Comparison of ENCODE assay signal across 9 cellular contexts in the genomic region with DNA sequence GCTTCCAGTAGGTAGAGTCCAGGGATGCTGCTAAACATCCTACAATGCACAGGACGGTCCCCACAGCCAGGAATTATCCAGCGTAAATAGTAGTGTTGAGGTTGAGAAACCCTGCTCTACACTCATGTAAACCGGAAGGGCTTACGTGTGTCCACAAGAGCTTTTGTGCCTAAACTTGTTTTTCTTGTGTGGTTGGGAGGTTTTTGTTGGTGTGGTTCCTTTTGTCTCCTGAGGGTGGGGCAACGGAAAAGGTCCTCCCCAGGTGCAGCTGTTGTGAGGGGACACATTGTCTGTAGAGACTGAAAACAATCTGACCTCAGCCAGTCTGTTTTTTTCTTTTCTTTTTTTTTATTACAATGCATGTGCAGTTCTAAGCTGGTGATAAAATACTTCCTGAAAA.
DNase-seq lines count a peak whose midpoint lies in the region; ATAC-seq, FAIRE-seq and TF ChIP-seq lines count a peak whose summit lies in the region.
"Had no signal": no experiment of that assay in that cellular context is flagged by ENCODE, and none has a peak within 500 bp of the region (broad histone marks: within the 10 kb centered on the region; RNA-seq: fewer than 3 reads in every experiment).

No MANE protein-coding gene starts in this region.

- no peak overlapping the region for H3K4ac ChIP-seq in mesenchymal stem cell (ENCODE audit: low read depth in 1 of 2, low read length in 2 of 2)

- no peak overlapping the region for H2BK15ac ChIP-seq in mesenchymal stem cell (ENCODE audit: low read depth, poor library complexity, severe bottlenecking)

- no peak overlapping the region for H3K18ac ChIP-seq in mesenchymal stem cell (ENCODE audit: low read depth in 1 of 2, low read length in 2 of 2)

- H3K4me2 ChIP-seq in mesenchymal stem cell (ENCODE audit: low read length, poor library complexity, severe bottlenecking) = no peak overlapping the region

- no peak for TF ChIP-seq POLR2A in GM12891 (IDR thresholded peaks at IDR 0.05; ENCODE audit: low read depth, low read length)
- peak in 1 of 2 donors; percentile 15 for TF ChIP-seq POLR2A in Peyer's patch (IDR thresholded peaks at IDR 0.05)

- intact Hi-C loops in Calu3 (cut with micrococcal nuclease; ENCODE audit: unreplicated experiment) = no loop called here

- H2BK12ac ChIP-seq in mesenchymal stem cell (ENCODE audit: low read length in 2 of 2) = no peak overlapping the region

- DNase-seq in GM12891 (ENCODE audit: insufficient read length, low spot score) (no peak), Peyer's patch (peak in 2 of 3 donors; percentile 84 to 87), Calu3 (no peak), mesenchymal stem cell (no peak), NCI-H128 (lab: John Stamatoyannopoulos, UW; ENCODE audit: unreplicated experiment) (no peak), occipital lobe (lab: John Stamatoyannopoulos, UW) (no peak)

- H3K9me3 Mint-ChIP-seq in Calu3 (ENCODE audit: low read depth, unreplicated experiment) = no peaks in the 10 kb centered on the region

- H3K27ac ChIP-seq in Peyer's patch (peak overlapping the region; percentile 34 to 74 (median 69)), mesenchymal stem cell (ENCODE audit: low read length, poor library complexity, severe bottlenecking) (no peak overlapping the region)

- peak; percentile 79 for ATAC-seq in GM21723 (IDR thresholded peaks at IDR 0.05; ENCODE audit: unreplicated experiment)
- ATAC-seq in esophagus mucosa = peak; percentile 93
- ATAC-seq: HCT116 had no signal

- 94% methylated on average over 5 of the region's 5 CpGs for WGBS in mesenchymal stem cell

- peaks cover 38% of the 10 kb centered on the region for H3K4me1 Mint-ChIP-seq in Calu3 (ENCODE audit: low read depth, unreplicated experiment)

- no TSS peak for BruUV-seq in Calu3 (replicated peaks; lab: Mats Ljungman, UMichigan)

- no peak overlapping the region for H2BK5ac ChIP-seq in mesenchymal stem cell (ENCODE audit: low read depth, low read length, poor library complexity, severe bottlenecking)

- H3K9me3 ChIP-seq in Peyer's patch (no peaks in the 10 kb centered on the region), mesenchymal stem cell (ENCODE audit: control insufficient read depth, low read length) (no peaks in the 10 kb centered on the region)

- H3K79me1 ChIP-seq in mesenchymal stem cell (replicated peaks; ENCODE audit: low read length, poor library complexity, severe bottlenecking) = peaks cover 38% of the 10 kb centered on the region

- CTCF ChIA-PET in Calu3 (lab: Charles Lee) = interaction anchor here (1.4 kb wide), 1 partner anchor 63 kb away, joined by 3 read pairs; no protein-coding TSS in a partner anchor

- H3K9ac ChIP-seq in mesenchymal stem cell (ENCODE audit: low read length) = no peak overlapping the region

- H3K4me1 ChIP-seq in Peyer's patch (peaks cover 0 to 22% (median 15%) of the 10 kb centered on the region in 4 donors), mesenchymal stem cell (ENCODE audit: control insufficient read depth, insufficient read depth, low read depth, low read length) (peaks cover 6% of the 10 kb centered on the region)

- H3K36me3 Mint-ChIP-seq in Calu3 (ENCODE audit: insufficient read depth, unreplicated experiment) = no peaks in the 10 kb centered on the region

- H4K8ac ChIP-seq in mesenchymal stem cell (ENCODE audit: low read length) = no peak overlapping the region

- H4K91ac ChIP-seq in mesenchymal stem cell (ENCODE audit: low read length) = no peak overlapping the region

- H2AFZ ChIP-seq in mesenchymal stem cell (ENCODE audit: low read depth, low read length) = no peak overlapping the region

- peak overlapping the region in 1 of 2 experiments; percentile 14 for H3K23ac ChIP-seq in mesenchymal stem cell (ENCODE audit: low read length in 2 of 2)

- H3K27me3 ChIP-seq in Peyer's patch = no peaks in the 10 kb centered on the region
- no peaks in the 10 kb centered on the region for H3K27me3 ChIP-seq in mesenchymal stem cell (ENCODE audit: control insufficient read depth in 1 of 2, insufficient read depth in 1 of 2, low read length in 2 of 2)

- no peak overlapping the region for H3K27ac Mint-ChIP-seq in Calu3 (ENCODE audit: unreplicated experiment)

- FAIRE-seq in GM12891 (lab: Jason Lieb, UNC) = peak; percentile 64

- no peak overlapping the region for H3K4me3 Mint-ChIP-seq in Calu3 (ENCODE audit: low read depth, unreplicated experiment)

- H2BK120ac ChIP-seq in mesenchymal stem cell (ENCODE audit: low read depth, low read length) = no peak overlapping the region

- no peak overlapping the region for H2AK5ac ChIP-seq in mesenchymal stem cell (ENCODE audit: low read length, severe bottlenecking)

- TF ChIP-seq CTCF in Peyer's patch (IDR thresholded peaks at IDR 0.05) = peak in 4 of 6 experiments; percentile 7 to 29 (median 22)
- TF ChIP-seq CTCF in Calu3 (IDR thresholded peaks at IDR 0.05; ENCODE audit: unreplicated experiment) = no peak

- no peak overlapping the region for H3K14ac ChIP-seq in mesenchymal stem cell (ENCODE audit: low read length in 2 of 2)

- no peak overlapping the region for H3K4me3 ChIP-seq in Peyer's patch
- H3K4me3 ChIP-seq in mesenchymal stem cell (ENCODE audit: insufficient read depth in 1 of 2, low read depth in 1 of 2, low read length in 2 of 2) = no peak overlapping the region

- H3K27me3 Mint-ChIP-seq in Calu3 (ENCODE audit: unreplicated experiment) = no peaks in the 10 kb centered on the region

- H3K36me3 ChIP-seq in Peyer's patch (no peaks in the 10 kb centered on the region), mesenchymal stem cell (ENCODE audit: control insufficient read depth in 1 of 2, insufficient read depth in 2 of 2, low read depth in 1 of 2, low read length in 2 of 2) (no peaks in the 10 kb centered on the region)

TF ChIP-seq in GM12891, 5 proteins besides CTCF, POLR2A, EP300 and RAD21:
- TF ChIP-seq POLR2AphosphoS5 (IDR thresholded peaks at IDR 0.05; ENCODE audit: low read depth, low read length) (no peak), TAF1 (IDR thresholded peaks at IDR 0.05; ENCODE audit: low read depth, low read length) (no peak), PAX5 (IDR thresholded peaks at IDR 0.05; ENCODE audit: insufficient read depth, low read length, severe bottlenecking) (no peak), POU2F2 (IDR thresholded peaks at IDR 0.05; ENCODE audit: low read depth, low read length) (no peak), SPI1 (IDR thresholded peaks at IDR 0.05; ENCODE audit: low read depth, low read length) (no peak)

Comparison
In these comparisons a context has a peak if more than half of its experiments do, and no peak if none do; other contexts are left out.
1. DNase-seq: peak in Peyer's patch (2 of 3); none in GM12891 (single experiment), Calu3 (single experiment), mesenchymal stem cell (single experiment), NCI-H128 (single experiment) and occipital lobe (single experiment).